1 cellular context compared by ENCODE assay signal in the genomic region with DNA sequence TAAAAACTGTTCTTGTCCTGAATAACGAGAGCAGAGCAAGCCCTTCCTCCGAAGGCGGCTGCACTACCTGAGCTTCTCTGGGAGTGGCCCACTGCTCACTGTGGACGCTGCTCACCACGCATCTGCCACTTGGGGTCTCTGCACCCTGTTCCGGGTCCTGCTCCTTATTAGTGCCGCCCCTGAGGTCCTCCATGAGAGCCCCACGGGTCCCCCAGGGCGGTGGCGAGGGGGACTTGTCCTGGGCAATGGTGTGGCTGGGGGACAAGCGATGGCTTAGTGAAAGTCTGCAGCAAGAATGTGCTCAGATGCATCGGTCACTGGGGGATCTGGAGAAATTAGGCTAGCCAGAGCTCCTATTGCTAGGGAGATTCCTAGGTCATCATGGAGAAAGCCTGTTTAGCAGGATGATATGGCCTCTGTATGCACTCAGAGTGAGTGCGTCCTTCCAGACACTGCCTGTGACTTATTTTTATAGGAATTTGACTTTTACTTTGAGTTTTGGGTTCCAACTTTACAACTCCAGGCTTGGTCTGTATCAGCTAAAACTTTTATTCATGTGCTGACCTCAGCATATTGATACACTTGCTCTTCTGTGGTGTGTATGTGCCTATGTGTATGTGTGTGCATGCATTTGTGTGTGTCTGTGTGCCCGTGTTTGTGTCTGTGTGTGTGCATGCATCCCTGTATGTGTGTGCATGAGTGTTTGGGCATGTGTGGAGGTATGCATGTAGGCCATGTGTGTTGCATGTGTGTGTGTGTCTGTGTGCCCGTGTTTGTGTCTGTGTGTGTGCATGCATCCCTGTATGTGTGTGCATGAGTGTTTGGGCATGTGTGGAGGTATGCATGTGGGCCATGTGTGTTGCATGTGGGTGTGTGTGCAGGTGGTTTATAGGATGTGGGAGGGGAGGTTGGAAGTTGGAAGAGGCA.
TF ChIP-seq lines count a peak whose summit lies in the region.

No MANE protein-coding gene starts in this region.

TF ChIP-seq in HepG2, 621 proteins besides CTCF, POLR2A, EP300 and RAD21 (continued from another document):
- TF ChIP-seq, protein P1, sequence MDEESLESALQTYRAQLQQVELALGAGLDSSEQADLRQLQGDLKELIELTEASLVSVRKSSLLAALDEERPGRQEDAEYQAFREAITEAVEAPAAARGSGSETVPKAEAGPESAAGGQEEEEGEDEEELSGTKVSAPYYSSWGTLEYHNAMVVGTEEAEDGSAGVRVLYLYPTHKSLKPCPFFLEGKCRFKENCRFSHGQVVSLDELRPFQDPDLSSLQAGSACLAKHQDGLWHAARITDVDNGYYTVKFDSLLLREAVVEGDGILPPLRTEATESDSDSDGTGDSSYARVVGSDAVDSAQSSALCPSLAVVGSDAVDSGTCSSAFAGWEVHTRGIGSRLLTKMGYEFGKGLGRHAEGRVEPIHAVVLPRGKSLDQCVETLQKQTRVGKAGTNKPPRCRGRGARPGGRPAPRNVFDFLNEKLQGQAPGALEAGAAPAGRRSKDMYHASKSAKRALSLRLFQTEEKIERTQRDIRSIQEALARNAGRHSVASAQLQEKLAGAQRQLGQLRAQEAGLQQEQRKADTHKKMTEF (CRISPR knock-in tag; IDR thresholded peaks at IDR 0.05), result no peak
- no peak for TF ChIP-seq SNAPC5 (CRISPR knock-in tag; IDR thresholded peaks at IDR 0.05; ENCODE audit: borderline replicate concordance)
- peak; percentile 89 for TF ChIP-seq MAFF (IDR thresholded peaks at IDR 0.05; ENCODE audit: low read depth, low read length)
- 0 out of 2 replicates have a peak, but pooled peaks have one; percentile 21 for TF ChIP-seq PLRG1 (conservative IDR thresholded peaks at IDR 0.05)
- no peak for TF ChIP-seq MLXIP (CRISPR knock-in tag; IDR thresholded peaks at IDR 0.05; ENCODE audit: borderline replicate concordance)
- no peak for TF ChIP-seq NFE2 (CRISPR knock-in tag; IDR thresholded peaks at IDR 0.05)
- peak; percentile 62; the same call in 1 of the 2 replicates for TF ChIP-seq SOX6 (IDR thresholded peaks at IDR 0.05)
- no peak for TF ChIP-seq SOX6 (CRISPR knock-in tag; IDR thresholded peaks at IDR 0.05)
- 0 out of 2 replicates have a peak, but pooled peaks have one; percentile 11 for TF ChIP-seq FOXA1 (IDR thresholded peaks at IDR 0.05)
- TF ChIP-seq FOXA1 (CRISPR knock-in tag; IDR thresholded peaks at IDR 0.05), result no peak
- peak; percentile 64 for TF ChIP-seq ZNF282 (IDR thresholded peaks at IDR 0.05; ENCODE audit: partially characterized antibody)
